16 cellular contexts compared by ENCODE assay signal in genomic region chr20:56363491-56363890, GRCh38. TPM values are rescaled to one million over a fixed set of nuclear protein-coding genes. Genes with fewer than 3 reads are reported as not detected.
"Had no signal": no experiment of that assay in that cellular context is flagged by ENCODE, and none has a peak within 500 bp of the region (broad histone marks: within the 10 kb centered on the region; RNA-seq: fewer than 3 reads in every experiment).

No MANE protein-coding gene starts in this region.

- H3K27ac ChIP-seq: SJCRH30 had no signal

- H3K9me3 ChIP-seq: MG63, SJCRH30 had no signal

- DNase-seq: Karpas-422, KG1, MG63, NCI-H1092, NCI-H1105 treated with DMSO at 0.1 percent for 48 hours, NCI-H1436, NCI-H187, NCI-H2029, NCI-H2081 treated with DMSO at 0.1 percent for 48 hours, NCI-H2227 treated with DMSO at 0.1 percent for 48 hours, NCI-H69, NCI-H774, SHP77 treated with DMSO at 0.1 percent for 48 hours, T-helper 1 cell had no signal

- H3K4me3 ChIP-seq: MG63, SJCRH30 had no signal

- H3K27me3 ChIP-seq: MG63, SJCRH30 had no signal

RNA-seq across cellular contexts. Expression of gene CASS4, which starts 48.6 kb away (rescaled TPM):
- total RNA-seq: HT-29 had no signal
